In genomic region chr13:72788831-72789230, GRCh38 we compare ENCODE assay signal across 21 cellular contexts.
"Had no signal": no experiment of that assay in that cellular context is flagged by ENCODE, and none has a peak within 500 bp of the region (broad histone marks: within the 10 kb centered on the region; RNA-seq: fewer than 3 reads in every experiment).

No MANE protein-coding gene starts in this region.

- H3K4me1 ChIP-seq: pancreas had no signal

- H3K27me3 ChIP-seq: cardiac muscle cell, esophagus squamous epithelium, neutrophil, pancreas, stomach had no signal

- H3K27ac ChIP-seq: cardiac muscle cell, esophagus squamous epithelium, neutrophil, pancreas, stomach had no signal

- H3K27me3 Mint-ChIP-seq: activated CD4-positive, alpha-beta memory T cell treated with anti-CD3 and anti-CD28 coated beads, Interleukin-2, amount 10 ng/mL, durations not matched to agents 7 days and 5 days; activated CD8-positive, alpha-beta memory T cell treated with anti-CD3 and anti-CD28 coated beads, Interleukin-2, amount 10 ng/mL, durations not matched to agents 7 days and 5 days; activated naive CD8-positive, alpha-beta T cell treated with anti-CD3 and anti-CD28 coated beads, Interleukin-2, amount 10 ng/mL, durations not matched to agents 7 days and 5 days had no signal

- H3K4me3 ChIP-seq: cardiac muscle cell, esophagus squamous epithelium, pancreas, smooth muscle cell, stomach had no signal

- DNase-seq: activated CD4-positive, alpha-beta memory T cell treated with anti-CD3 and anti-CD28 coated beads, Interleukin-2, amount 10 ng/mL, durations not matched to agents 7 days and 5 days; activated CD4-positive, alpha-beta T cell treated with anti-CD3 and anti-CD28 coated beads for 48 hours; activated CD4-positive, CD25-positive, alpha-beta regulatory T cell; activated CD8-positive, alpha-beta memory T cell treated with anti-CD3 and anti-CD28 coated beads, Interleukin-2, amount 10 ng/mL, durations not matched to agents 7 days and 5 days; activated naive CD4-positive, alpha-beta T cell treated with Interleukin-2 at 50 U/mL for 16 hours; activated naive CD8-positive, alpha-beta T cell treated with anti-CD3 and anti-CD28 coated beads, Interleukin-2, amount 10 ng/mL, durations not matched to agents 7 days and 5 days; activated T-cell treated with anti-CD3 and anti-CD28 coated beads, Interleukin-2, amount 50 U/mL, for 1 hour; amygdala; dermis blood vessel endothelial cell; effector memory CD4-positive, alpha-beta T cell; esophagus squamous epithelium; natural killer cell; pancreas; stimulated activated CD4-positive, alpha-beta T cell treated with anti-CD3 and anti-CD28 coated beads, Interleukin-4, amount 100 ng/mL, for 1 hour; stomach had no signal

- ATAC-seq: activated CD8-positive, alpha-beta memory T cell treated with anti-CD3 and anti-CD28 coated beads, Interleukin-2, amount 10 ng/mL, durations not matched to agents 7 days and 5 days; natural killer cell; pancreas; sciatic nerve had no signal

- H3K4me3 Mint-ChIP-seq: activated CD4-positive, alpha-beta memory T cell treated with anti-CD3 and anti-CD28 coated beads, Interleukin-2, amount 10 ng/mL, durations not matched to agents 7 days and 5 days; activated CD8-positive, alpha-beta memory T cell treated with anti-CD3 and anti-CD28 coated beads, Interleukin-2, amount 10 ng/mL, durations not matched to agents 7 days and 5 days; activated naive CD8-positive, alpha-beta T cell treated with anti-CD3 and anti-CD28 coated beads, Interleukin-2, amount 10 ng/mL, durations not matched to agents 7 days and 5 days; natural killer cell; T-helper 2 cell treated with Interferon-gamma antibody and Interleukin-4, amounts not matched to agents 5 μg/mL and 100 μg/mL, for 36 hours had no signal

- H3K27ac Mint-ChIP-seq: activated CD4-positive, alpha-beta memory T cell treated with anti-CD3 and anti-CD28 coated beads, Interleukin-2, amount 10 ng/mL, durations not matched to agents 7 days and 5 days; activated CD8-positive, alpha-beta memory T cell treated with anti-CD3 and anti-CD28 coated beads, Interleukin-2, amount 10 ng/mL, durations not matched to agents 7 days and 5 days; activated naive CD8-positive, alpha-beta T cell treated with anti-CD3 and anti-CD28 coated beads, Interleukin-2, amount 10 ng/mL, durations not matched to agents 7 days and 5 days; activated T-helper 2 cell treated with anti-CD3 and anti-CD28 coated beads, Interferon-gamma antibody, Interleukin-2, Interleukin-4, amounts not matched to agents 10 μg/mL and 5 μg/mL and 100 μg/mL, durations not matched to agents 14 hours and 24 hours and 36 hours; natural killer cell; T-helper 2 cell treated with Interferon-gamma antibody and Interleukin-4, amounts not matched to agents 5 μg/mL and 100 μg/mL, for 36 hours had no signal

- H3K9me3 ChIP-seq: esophagus squamous epithelium, neutrophil, pancreas, stomach had no signal

- H3K9me3 Mint-ChIP-seq: activated naive CD8-positive, alpha-beta T cell treated with anti-CD3 and anti-CD28 coated beads, Interleukin-2, amount 10 ng/mL, durations not matched to agents 7 days and 5 days; natural killer cell had no signal
